ENCODE assay signal across 8 cellular contexts in the genomic region with DNA sequence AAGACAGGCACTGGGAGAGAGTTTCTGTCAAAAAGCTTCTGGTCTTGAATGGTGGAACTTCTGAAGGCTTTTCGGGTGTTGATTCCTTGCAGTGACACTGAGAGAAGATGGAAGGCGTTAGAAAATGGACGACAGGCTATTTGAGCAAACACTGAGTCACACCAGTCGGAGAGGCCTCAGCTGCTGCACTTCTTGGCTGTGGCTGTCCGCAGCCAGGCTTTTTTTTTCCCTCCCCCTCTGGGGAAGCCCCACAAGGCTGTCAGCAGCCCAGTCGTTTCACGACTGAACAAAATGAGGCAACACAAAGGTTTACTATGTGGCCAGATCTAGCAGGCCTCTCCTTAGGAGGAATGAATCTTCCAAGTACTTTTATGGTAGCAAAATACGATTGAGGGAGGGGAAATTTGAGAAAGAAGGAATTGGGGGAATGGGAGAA. TPM values are rescaled to one million over a fixed set of nuclear protein-coding genes. Genes with fewer than 3 reads are reported as not detected.
DNase-seq lines count a peak whose midpoint lies in the region; ATAC-seq and TF ChIP-seq lines count a peak whose summit lies in the region.

No MANE protein-coding gene starts in this region.

- H3K4me3 ChIP-seq in CD4-positive, alpha-beta memory T cell (ENCODE audit: low read length in 2 of 2): no peak overlapping the region
- H3K4me3 ChIP-seq in Peyer's patch (no peak overlapping the region), brain microvascular endothelial cell (ENCODE audit: low read depth, low read length) (no peak overlapping the region), kidney epithelial cell (ENCODE audit: low read depth, low read length) (no peak overlapping the region)

- peak in 2 of 5 donors; percentile 27 to 71 for DNase-seq in CD4-positive, alpha-beta memory T cell
- DNase-seq in Peyer's patch: peak in 2 of 3 donors; percentile 51 to 78
- peak; percentile 94 for DNase-seq in brain microvascular endothelial cell
- peak; percentile 84 for DNase-seq in kidney epithelial cell (ENCODE audit: low read depth)
- peak; percentile 17 to 55 (median 32) for DNase-seq in stimulated activated CD4-positive, alpha-beta T cell treated with anti-CD3 and anti-CD28 coated beads, Interleukin-1b, Interleukin-23, amount 100 ng/mL, for 24 hours (ENCODE audit: low read depth in 4 of 4, low spot score in 1 of 4)
- DNase-seq in T-helper 9 cell: no peak

- intact Hi-C loops in CD4-positive, alpha-beta memory T cell (cut with micrococcal nuclease): loop anchor here (5.0 kb wide), 1 partner anchor 104 kb away; no protein-coding TSS in a partner anchor

- no peaks in the 10 kb centered on the region for H3K27me3 ChIP-seq in CD4-positive, alpha-beta memory T cell (ENCODE audit: insufficient read depth, low read length)
- H3K27me3 ChIP-seq in Peyer's patch (no peaks in the 10 kb centered on the region), brain microvascular endothelial cell (replicated peaks) (no peaks in the 10 kb centered on the region), kidney epithelial cell (ENCODE audit: control insufficient read depth, insufficient read depth, low read length) (no peaks in the 10 kb centered on the region)

- TF ChIP-seq CTCF in Peyer's patch (IDR thresholded peaks at IDR 0.05) (no peak), brain microvascular endothelial cell (IDR thresholded peaks at IDR 0.05; ENCODE audit: low read depth, low read length, missing control alignments) (no peak), kidney epithelial cell (IDR thresholded peaks at IDR 0.05; ENCODE audit: insufficient read depth, low read length, poor library complexity, severe bottlenecking) (no peak)

- in situ Hi-C loops in brain microvascular endothelial cell (cut with HindIII; ENCODE audit: low pct_ligation_motif_present, low sequenced_read_pairs): loop anchor here (25.0 kb wide), 1 partner anchor 144 kb away; no protein-coding TSS in a partner anchor

- ATAC-seq in GM21576 (IDR thresholded peaks at IDR 0.05; ENCODE audit: unreplicated experiment) (peak; percentile 57), HG02571 (IDR thresholded peaks at IDR 0.05; ENCODE audit: unreplicated experiment) (no peak)

- H3K27me3 Mint-ChIP-seq in CD4-positive, alpha-beta memory T cell: no peaks in the 10 kb centered on the region

- peak overlapping the region in 4 of 8 donors; percentile 21 to 70 (median 38) for H3K4me3 Mint-ChIP-seq in CD4-positive, alpha-beta memory T cell

- no peaks in the 10 kb centered on the region for H3K9me3 ChIP-seq in CD4-positive, alpha-beta memory T cell (ENCODE audit: control insufficient read depth in 1 of 2, low read length in 2 of 2)
- no peaks in the 10 kb centered on the region for H3K9me3 ChIP-seq in Peyer's patch

- POLR2A ChIA-PET in CD4-positive, alpha-beta memory T cell (lab: Charles Lee; ENCODE audit: partially characterized antibody): interaction anchor here (1.2 to 1.4 kb wide), 2 partner anchors 11 to 18 kb away, joined by 3 to 4 read pairs; no protein-coding TSS in a partner anchor

- peaks cover 41 to 63% of the 10 kb centered on the region in 2 donors for H3K36me3 Mint-ChIP-seq in CD4-positive, alpha-beta memory T cell

- CTCF ChIA-PET in CD4-positive, alpha-beta memory T cell (lab: Charles Lee; ENCODE audit: partially characterized antibody): interaction anchor here (0.8 to 2.3 kb wide), 6 partner anchors 9 to 189 kb away, joined by 3 to 7 read pairs (median 4); no protein-coding TSS in a partner anchor

- H3K4me1 ChIP-seq in CD4-positive, alpha-beta memory T cell (ENCODE audit: insufficient read depth, low read length): peaks cover 55% of the 10 kb centered on the region
- H3K4me1 ChIP-seq in Peyer's patch: peaks cover 0 to 32% (median 11%) of the 10 kb centered on the region in 4 donors

- H3K27ac Mint-ChIP-seq in CD4-positive, alpha-beta memory T cell: peak overlapping the region; percentile 80 to 91 (median 87)

- H3K9me3 Mint-ChIP-seq in CD4-positive, alpha-beta memory T cell: no peaks in the 10 kb centered on the region

- H3K36me3 ChIP-seq in CD4-positive, alpha-beta memory T cell (ENCODE audit: insufficient read depth, low read length): peaks cover 48% of the 10 kb centered on the region
- peaks cover 0 to 54% (median 0%) of the 10 kb centered on the region in 3 donors for H3K36me3 ChIP-seq in Peyer's patch
- H3K36me3 ChIP-seq in brain microvascular endothelial cell (replicated peaks): peaks cover 44% of the 10 kb centered on the region
- no peaks in the 10 kb centered on the region for H3K36me3 ChIP-seq in kidney epithelial cell (ENCODE audit: control insufficient read depth, insufficient read depth, low read length)

- peak overlapping the region; percentile 4 for H3K27ac ChIP-seq in CD4-positive, alpha-beta memory T cell (ENCODE audit: low read depth, low read length)
- H3K27ac ChIP-seq in Peyer's patch (peak overlapping the region; percentile 43 to 78 (median 50)), brain microvascular endothelial cell (peak overlapping the region; percentile 81)

- peaks cover 26 to 52% (median 38%) of the 10 kb centered on the region in 4 donors for H3K4me1 Mint-ChIP-seq in CD4-positive, alpha-beta memory T cell

- no peak for TF ChIP-seq POLR2A in Peyer's patch (IDR thresholded peaks at IDR 0.05)

RNA-seq across cellular contexts. Expression of a gene that starts 25.9 kb away (rescaled TPM):
- total RNA-seq in CD4-positive, alpha-beta memory T cell: not detected
- not detected for polyA plus RNA-seq in CD4-positive, alpha-beta memory T cell
- total RNA-seq in Peyer's patch: not detected
- 0.27 and 1.6 TPM in 2 replicates for total RNA-seq in kidney epithelial cell

RNA-seq across cellular contexts. Expression of a gene that starts 35.2 kb away (rescaled TPM):
- not detected for total RNA-seq in CD4-positive, alpha-beta memory T cell
- polyA plus RNA-seq in CD4-positive, alpha-beta memory T cell: under 1 TPM in 1 of 2 donors, not detected in 1; 0.22 TPM
- not detected for total RNA-seq in Peyer's patch
- 0.29 TPM in 1 of 2 replicates, not detected in the other for total RNA-seq in kidney epithelial cell

RNA-seq across cellular contexts. Expression of a gene that starts 43.7 kb away (rescaled TPM):
- total RNA-seq in CD4-positive, alpha-beta memory T cell: not detected
- not detected for polyA plus RNA-seq in CD4-positive, alpha-beta memory T cell
- total RNA-seq in Peyer's patch: not detected
- 0.14 TPM in 1 of 2 replicates, not detected in the other for total RNA-seq in kidney epithelial cell

RNA-seq across cellular contexts. Expression of a gene that starts 51.6 kb away (rescaled TPM):
- total RNA-seq in CD4-positive, alpha-beta memory T cell: 10 to 100 TPM in 1 of 2 experiments, 1 to 10 TPM in 1; 8.8 to 11.7 TPM
- polyA plus RNA-seq in CD4-positive, alpha-beta memory T cell: 1 to 10 TPM; 4.5 to 8.1 TPM
- total RNA-seq in Peyer's patch: 100 to 1,000 TPM in 1 of 4 donors, 10 to 100 TPM in 2, 1 to 10 TPM in 1; 6.3 to 124 (median 34.1) TPM
- total RNA-seq in kidney epithelial cell: 8.6 and 12.0 TPM in 2 replicates

Comparison
In these comparisons a context has a peak if more than half of its experiments do, and no peak if none do; other contexts are left out.
1. H3K27ac ChIP-seq: peak in every context shown above with its lines; median percentile 81 in brain microvascular endothelial cell; 50 in Peyer's patch; 4 in CD4-positive, alpha-beta memory T cell.